19 cellular contexts compared by ENCODE assay signal in genomic region chr5:88787856-88788255, GRCh38.
DNase-seq lines count a peak whose midpoint lies in the region; ATAC-seq, FAIRE-seq and TF ChIP-seq lines count a peak whose summit lies in the region.
"Had no signal": no experiment of that assay in that cellular context is flagged by ENCODE, and none has a peak within 500 bp of the region (broad histone marks: within the 10 kb centered on the region; RNA-seq: fewer than 3 reads in every experiment).

No MANE protein-coding gene starts in this region.

- peaks cover 18% of the 10 kb centered on the region for H3K4me1 ChIP-seq in A549
- H3K4me1 ChIP-seq in osteoblast (ENCODE audit: insufficient read depth, low read length): peaks cover 36% of the 10 kb centered on the region
- H3K4me1 ChIP-seq in hepatocyte (ENCODE audit: insufficient read depth): peaks cover 14% of the 10 kb centered on the region

- DNase-seq in A549 (ENCODE audit: low read depth in 1 of 2, low spot score in 1 of 2): no peak
- DNase-seq in HPDE6-E6E7 (ENCODE audit: extremely low spot score): peak; percentile 25
- peak; percentile 39 for DNase-seq in bronchial epithelial cell (ENCODE audit: low read depth)
- no peak for DNase-seq in osteoblast (ENCODE audit: insufficient read length, low spot score, missing footprints)
- no peak for DNase-seq in glutamatergic neuron
- DNase-seq in NCI-H1417 treated with DMSO at 0.1 percent for 48 hours (lab: John Stamatoyannopoulos, UW): no peak
- DNase-seq in NCI-H774 (lab: John Stamatoyannopoulos, UW): no peak
- DNase-seq in hepatocyte (ENCODE audit: low spot score): no peak
- DNase-seq: activated CD4-positive, CD25-positive, alpha-beta regulatory T cell treated with anti-CD3 and anti-CD28 coated beads, Interleukin-2, amount 50 U/mL, for 72 hours; activated naive CD4-positive, alpha-beta T cell treated with Interleukin-2 at 50 U/mL for 16 hours; caudate nucleus; effector memory CD8-positive, alpha-beta T cell; H7; NCI-H1694; NCI-H446; SIG-M5; stimulated activated naive CD8-positive, alpha-beta T cell treated with anti-CD3 and anti-CD28 coated beads, Interleukin-15, amount 100 ng/mL, for 72 hours had no signal

- WGBS in A549 (ENCODE audit: missing lambda C conversion rate): 66% methylated on average over 3 of the region's 3 CpGs
- WGBS in hepatocyte (ENCODE audit: low lambda C conversion rate, missing lambda C conversion rate): 100% methylated on average over 3 of the region's 3 CpGs

- no peaks in the 10 kb centered on the region for H3K36me3 Mint-ChIP-seq in glutamatergic neuron (ENCODE audit: unreplicated experiment)

- H3K9me2 ChIP-seq in hepatocyte (replicated peaks; ENCODE audit: insufficient read depth): no peaks in the 10 kb centered on the region

- H3K4me1 Mint-ChIP-seq in glutamatergic neuron (ENCODE audit: low read depth, unreplicated experiment): peaks cover 24% of the 10 kb centered on the region

- no peak for TF ChIP-seq RAD21 in A549 (conservative IDR thresholded peaks at IDR 0.05 in 1 of 2, IDR thresholded peaks at IDR 0.05 in 1 of 2)

- no peak overlapping the region for H3K4me3 Mint-ChIP-seq in glutamatergic neuron (ENCODE audit: unreplicated experiment)
- H3K4me3 Mint-ChIP-seq: effector memory CD8-positive, alpha-beta T cell; stimulated activated naive CD8-positive, alpha-beta T cell treated with anti-CD3 and anti-CD28 coated beads, Interleukin-15, amount 100 ng/mL, for 72 hours had no signal

- H3K4me2 ChIP-seq in A549 (no peak overlapping the region), osteoblast (ENCODE audit: insufficient read depth, low read length) (peak overlapping the region; percentile 5), hepatocyte (no peak overlapping the region)

- H3K36me3 ChIP-seq in bronchial epithelial cell (ENCODE audit: control insufficient read depth, insufficient read depth, low read length) (no peaks in the 10 kb centered on the region), osteoblast (ENCODE audit: insufficient read depth, low read length) (no peaks in the 10 kb centered on the region), hepatocyte (replicated peaks; ENCODE audit: insufficient read depth, low read depth) (no peaks in the 10 kb centered on the region)
- H3K36me3 ChIP-seq: vagina had no signal

- H3K9me3 Mint-ChIP-seq in glutamatergic neuron (ENCODE audit: unreplicated experiment): no peaks in the 10 kb centered on the region
- H3K9me3 Mint-ChIP-seq: effector memory CD8-positive, alpha-beta T cell; stimulated activated naive CD8-positive, alpha-beta T cell treated with anti-CD3 and anti-CD28 coated beads, Interleukin-15, amount 100 ng/mL, for 72 hours had no signal

- H2AFZ ChIP-seq in osteoblast (ENCODE audit: low read length) (no peak overlapping the region), hepatocyte (no peak overlapping the region)

- no peaks in the 10 kb centered on the region for H3K27me3 Mint-ChIP-seq in glutamatergic neuron (ENCODE audit: unreplicated experiment)
- H3K27me3 Mint-ChIP-seq: effector memory CD8-positive, alpha-beta T cell had no signal

- no peak for TF ChIP-seq POLR2A in A549 (IDR thresholded peaks at IDR 0.05; ENCODE audit: low read length)

- H3K9me3 ChIP-seq in A549 (no peaks in the 10 kb centered on the region), osteoblast (ENCODE audit: low read depth, low read length) (no peaks in the 10 kb centered on the region), hepatocyte (ENCODE audit: low read depth) (no peaks in the 10 kb centered on the region)
- H3K9me3 ChIP-seq: vagina had no signal

- TF ChIP-seq EP300 in A549 (IDR thresholded peaks at IDR 0.05): no peak

- H3K27ac Mint-ChIP-seq in glutamatergic neuron (ENCODE audit: unreplicated experiment): no peak overlapping the region
- H3K27ac Mint-ChIP-seq: effector memory CD8-positive, alpha-beta T cell had no signal

- no peaks in the 10 kb centered on the region for H3K79me2 ChIP-seq in osteoblast (ENCODE audit: insufficient read depth, low read length)
- no peaks in the 10 kb centered on the region for H3K79me2 ChIP-seq in hepatocyte

- H4K20me1 ChIP-seq in osteoblast (ENCODE audit: insufficient read depth, low read length): no peaks in the 10 kb centered on the region
- no peaks in the 10 kb centered on the region for H4K20me1 ChIP-seq in hepatocyte (ENCODE audit: insufficient read depth, poor library complexity, severe bottlenecking)

- CTCF ChIA-PET in A549 (lab: Yijun Ruan, JAX): no interaction called here

- H3K27me3 ChIP-seq in bronchial epithelial cell (ENCODE audit: control insufficient read depth, insufficient read depth, low read length) (peaks cover 2% of the 10 kb centered on the region), osteoblast (ENCODE audit: insufficient read depth, low read length) (no peaks in the 10 kb centered on the region), hepatocyte (no peaks in the 10 kb centered on the region)
- H3K27me3 ChIP-seq: vagina had no signal

- H3K4me3 ChIP-seq in A549 (no peak overlapping the region), bronchial epithelial cell (ENCODE audit: low read depth, low read length) (no peak overlapping the region), osteoblast (ENCODE audit: insufficient read depth, low read length) (no peak overlapping the region), hepatocyte (no peak overlapping the region)
- H3K4me3 ChIP-seq: vagina had no signal

- ATAC-seq in A549: no peak
- ATAC-seq: effector memory CD8-positive, alpha-beta T cell; stimulated activated naive CD8-positive, alpha-beta T cell treated with anti-CD3 and anti-CD28 coated beads, Interleukin-15, amount 100 ng/mL, for 72 hours had no signal

- POLR2A ChIA-PET in A549 (lab: Yijun Ruan, JAX): no interaction called here

- no peak overlapping the region for H3K27ac ChIP-seq in A549
- H3K27ac ChIP-seq in osteoblast (ENCODE audit: low read depth, low read length): peak overlapping the region; percentile 100
- H3K27ac ChIP-seq in hepatocyte: no peak overlapping the region
- H3K27ac ChIP-seq: vagina had no signal

- no peak for FAIRE-seq in A549 (lab: Jason Lieb, UNC)
- no peak for FAIRE-seq in bronchial epithelial cell (lab: Jason Lieb, UNC)
- FAIRE-seq: HTR-8/SVneo had no signal

- TF ChIP-seq CTCF in A549 (IDR thresholded peaks at IDR 0.05) (no peak), bronchial epithelial cell (IDR thresholded peaks at IDR 0.05; ENCODE audit: insufficient read depth, low read length, severe bottlenecking) (no peak), osteoblast (IDR thresholded peaks at IDR 0.05; ENCODE audit: extremely low read depth, low read depth, low read length) (no peak), glutamatergic neuron (IDR thresholded peaks at IDR 0.05; ENCODE audit: partially characterized antibody, unreplicated experiment) (no peak), hepatocyte (IDR thresholded peaks at IDR 0.05; ENCODE audit: poor library complexity) (no peak)

TF ChIP-seq in A549, 52 proteins besides CTCF, POLR2A, EP300 and RAD21:
- TF ChIP-seq EHF (CRISPR knock-in tag; IDR thresholded peaks at IDR 0.05): no peak
- TF ChIP-seq ZC3H11A (IDR thresholded peaks at IDR 0.05): peak; percentile 33
TF ChIP-seq in A549: peak in this region for 1.

Comparison
In these comparisons a context has a peak if more than half of its experiments do, and no peak if none do; other contexts are left out.
1. DNase-seq: peak in HPDE6-E6E7 (single experiment) and bronchial epithelial cell (single experiment); none in A549 (0 of 2), osteoblast (single experiment), glutamatergic neuron (single experiment), NCI-H1417 treated with DMSO at 0.1 percent for 48 hours (single experiment), NCI-H774 (single experiment) and hepatocyte (single experiment).